ENCODE assay signal across 2 cellular contexts in the genomic region with DNA sequence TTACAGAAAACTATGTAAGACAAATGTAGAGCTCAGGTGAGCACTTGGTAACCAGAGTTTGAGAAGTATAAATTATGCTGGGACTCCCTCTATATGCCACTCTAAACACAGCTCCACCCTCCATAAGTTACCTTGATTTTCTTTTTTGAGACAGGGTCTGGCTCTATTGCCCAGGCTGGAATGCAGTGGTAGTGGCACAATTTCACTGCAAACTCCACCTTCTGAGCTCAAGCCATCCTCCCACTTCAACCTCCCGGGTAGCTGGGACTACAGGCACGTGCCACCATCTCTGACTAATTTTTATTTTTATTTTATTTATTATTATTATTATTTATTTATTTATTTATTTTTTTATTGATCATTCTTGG.
A peak's percentile ranks its signal among the peaks of the same experiment; 100 is the strongest.
TF ChIP-seq lines count a peak whose summit lies in the region.

No MANE protein-coding gene starts in this region.

TF ChIP-seq in HCT116, 20 proteins besides CTCF, POLR2A, EP300 and RAD21:
- no peak for TF ChIP-seq POLR2AphosphoS5 (IDR thresholded peaks at IDR 0.05; ENCODE audit: low read depth, low read length)
- no peak for TF ChIP-seq EGR1 (IDR thresholded peaks at IDR 0.05; ENCODE audit: low read depth)
- TF ChIP-seq SP1 (IDR thresholded peaks at IDR 0.05; ENCODE audit: low read depth): no peak
- no peak for TF ChIP-seq CEBPB (IDR thresholded peaks at IDR 0.05; ENCODE audit: low read depth)
- no peak for TF ChIP-seq ELF1 (IDR thresholded peaks at IDR 0.05; ENCODE audit: borderline replicate concordance, low read depth)
- TF ChIP-seq YY1 (IDR thresholded peaks at IDR 0.05; ENCODE audit: extremely low read depth, insufficient replicate concordance, low read depth, low read length): no peak
- TF ChIP-seq TCF7L2 (IDR thresholded peaks at IDR 0.05; ENCODE audit: borderline replicate concordance, extremely low read depth, insufficient read depth, insufficient read length): no peak
- TF ChIP-seq, protein P1, sequence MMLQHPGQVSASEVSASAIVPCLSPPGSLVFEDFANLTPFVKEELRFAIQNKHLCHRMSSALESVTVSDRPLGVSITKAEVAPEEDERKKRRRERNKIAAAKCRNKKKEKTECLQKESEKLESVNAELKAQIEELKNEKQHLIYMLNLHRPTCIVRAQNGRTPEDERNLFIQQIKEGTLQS (IDR thresholded peaks at IDR 0.05): no peak
- TF ChIP-seq ZNF274 (IDR thresholded peaks at IDR 0.05; ENCODE audit: low read depth, low read length): no peak
- TF ChIP-seq, protein P2, sequence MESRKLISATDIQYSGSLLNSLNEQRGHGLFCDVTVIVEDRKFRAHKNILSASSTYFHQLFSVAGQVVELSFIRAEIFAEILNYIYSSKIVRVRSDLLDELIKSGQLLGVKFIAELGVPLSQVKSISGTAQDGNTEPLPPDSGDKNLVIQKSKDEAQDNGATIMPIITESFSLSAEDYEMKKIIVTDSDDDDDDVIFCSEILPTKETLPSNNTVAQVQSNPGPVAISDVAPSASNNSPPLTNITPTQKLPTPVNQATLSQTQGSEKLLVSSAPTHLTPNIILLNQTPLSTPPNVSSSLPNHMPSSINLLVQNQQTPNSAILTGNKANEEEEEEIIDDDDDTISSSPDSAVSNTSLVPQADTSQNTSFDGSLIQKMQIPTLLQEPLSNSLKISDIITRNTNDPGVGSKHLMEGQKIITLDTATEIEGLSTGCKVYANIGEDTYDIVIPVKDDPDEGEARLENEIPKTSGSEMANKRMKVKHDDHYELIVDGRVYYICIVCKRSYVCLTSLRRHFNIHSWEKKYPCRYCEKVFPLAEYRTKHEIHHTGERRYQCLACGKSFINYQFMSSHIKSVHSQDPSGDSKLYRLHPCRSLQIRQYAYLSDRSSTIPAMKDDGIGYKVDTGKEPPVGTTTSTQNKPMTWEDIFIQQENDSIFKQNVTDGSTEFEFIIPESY (IDR thresholded peaks at IDR 0.05; ENCODE audit: extremely low read depth, insufficient replicate concordance, low read length): no peak
- TF ChIP-seq ZFX (IDR thresholded peaks at IDR 0.05): no peak
- TF ChIP-seq CBX3 (IDR thresholded peaks at IDR 0.05; ENCODE audit: low read depth): no peak
- TF ChIP-seq SIN3A (IDR thresholded peaks at IDR 0.05; ENCODE audit: low read depth): no peak
- TF ChIP-seq EZH2phosphoT487 (IDR thresholded peaks at IDR 0.05; ENCODE audit: borderline replicate concordance): no peak
- TF ChIP-seq, protein P3, sequence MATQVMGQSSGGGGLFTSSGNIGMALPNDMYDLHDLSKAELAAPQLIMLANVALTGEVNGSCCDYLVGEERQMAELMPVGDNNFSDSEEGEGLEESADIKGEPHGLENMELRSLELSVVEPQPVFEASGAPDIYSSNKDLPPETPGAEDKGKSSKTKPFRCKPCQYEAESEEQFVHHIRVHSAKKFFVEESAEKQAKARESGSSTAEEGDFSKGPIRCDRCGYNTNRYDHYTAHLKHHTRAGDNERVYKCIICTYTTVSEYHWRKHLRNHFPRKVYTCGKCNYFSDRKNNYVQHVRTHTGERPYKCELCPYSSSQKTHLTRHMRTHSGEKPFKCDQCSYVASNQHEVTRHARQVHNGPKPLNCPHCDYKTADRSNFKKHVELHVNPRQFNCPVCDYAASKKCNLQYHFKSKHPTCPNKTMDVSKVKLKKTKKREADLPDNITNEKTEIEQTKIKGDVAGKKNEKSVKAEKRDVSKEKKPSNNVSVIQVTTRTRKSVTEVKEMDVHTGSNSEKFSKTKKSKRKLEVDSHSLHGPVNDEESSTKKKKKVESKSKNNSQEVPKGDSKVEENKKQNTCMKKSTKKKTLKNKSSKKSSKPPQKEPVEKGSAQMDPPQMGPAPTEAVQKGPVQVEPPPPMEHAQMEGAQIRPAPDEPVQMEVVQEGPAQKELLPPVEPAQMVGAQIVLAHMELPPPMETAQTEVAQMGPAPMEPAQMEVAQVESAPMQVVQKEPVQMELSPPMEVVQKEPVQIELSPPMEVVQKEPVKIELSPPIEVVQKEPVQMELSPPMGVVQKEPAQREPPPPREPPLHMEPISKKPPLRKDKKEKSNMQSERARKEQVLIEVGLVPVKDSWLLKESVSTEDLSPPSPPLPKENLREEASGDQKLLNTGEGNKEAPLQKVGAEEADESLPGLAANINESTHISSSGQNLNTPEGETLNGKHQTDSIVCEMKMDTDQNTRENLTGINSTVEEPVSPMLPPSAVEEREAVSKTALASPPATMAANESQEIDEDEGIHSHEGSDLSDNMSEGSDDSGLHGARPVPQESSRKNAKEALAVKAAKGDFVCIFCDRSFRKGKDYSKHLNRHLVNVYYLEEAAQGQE (IDR thresholded peaks at IDR 0.05; ENCODE audit: low read depth): no peak
- no peak for TF ChIP-seq SRF (IDR thresholded peaks at IDR 0.05; ENCODE audit: low read depth)

TF ChIP-seq in endothelial cell of umbilical vein, 7 proteins besides CTCF, POLR2A, EP300 and RAD21:
- TF ChIP-seq, protein P4, sequence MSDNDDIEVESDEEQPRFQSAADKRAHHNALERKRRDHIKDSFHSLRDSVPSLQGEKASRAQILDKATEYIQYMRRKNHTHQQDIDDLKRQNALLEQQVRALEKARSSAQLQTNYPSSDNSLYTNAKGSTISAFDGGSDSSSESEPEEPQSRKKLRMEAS (IDR thresholded peaks at IDR 0.05; ENCODE audit: insufficient read depth, insufficient read length): no peak
- TF ChIP-seq JUN (IDR thresholded peaks at IDR 0.05; ENCODE audit: borderline replicate concordance, insufficient read depth, insufficient read length, low read depth): no peak
- TF ChIP-seq POLR2AphosphoS5 (IDR thresholded peaks at IDR 0.05; ENCODE audit: insufficient read depth, low read depth, low read length): peak; percentile 27
- TF ChIP-seq FOS (IDR thresholded peaks at IDR 0.05; ENCODE audit: borderline replicate concordance, insufficient read depth, low read length): no peak
- TF ChIP-seq EZH2 (IDR thresholded peaks at IDR 0.05; ENCODE audit: borderline replicate concordance, low read depth, low read length, severe bottlenecking): no peak
